ENCODE assay signal across 7 cellular contexts in genomic region chr15:85088300-85088699, GRCh38.
"Had no signal": no experiment of that assay in that cellular context is flagged by ENCODE, and none has a peak within 500 bp of the region (broad histone marks: within the 10 kb centered on the region; RNA-seq: fewer than 3 reads in every experiment).

No MANE protein-coding gene starts in this region.

- DNase-seq: IMR-90, KBM-7, KG1 had no signal

- FAIRE-seq: HepG2, HTR-8/SVneo, K562 had no signal

- H3K27ac ChIP-seq: HL-60 had no signal

- ATAC-seq: HepG2, K562 had no signal

- H3K4me3 ChIP-seq: K562 had no signal
